In genomic region chr1:35788139-35788538, GRCh38 we compare ENCODE assay signal across 31 cellular contexts.
"Had no signal": no experiment of that assay in that cellular context is flagged by ENCODE, and none has a peak within 500 bp of the region (broad histone marks: within the 10 kb centered on the region; RNA-seq: fewer than 3 reads in every experiment).

No MANE protein-coding gene starts in this region.

- H3K4me3 Mint-ChIP-seq: natural killer cell; nephron; neural progenitor cell; stimulated activated memory B cell treated with anti-CD40 and anti-IgM and Interleukin-4, amounts not matched to agents 10 μg/mL and 1 μg/mL and 100 μg/mL, for 72 hours; stimulated activated naive CD8-positive, alpha-beta T cell treated with anti-CD3 and anti-CD28 coated beads, Interleukin-15, amount 100 ng/mL, for 72 hours; type B pancreatic cell had no signal

- H3K4me1 Mint-ChIP-seq: natural killer cell; nephron; neural progenitor cell; stimulated activated memory B cell treated with anti-CD40 and anti-IgM and Interleukin-4, amounts not matched to agents 10 μg/mL and 1 μg/mL and 100 μg/mL, for 72 hours; stimulated activated naive CD8-positive, alpha-beta T cell treated with anti-CD3 and anti-CD28 coated beads, Interleukin-15, amount 100 ng/mL, for 72 hours had no signal

- H2AFZ ChIP-seq: neural progenitor cell, parathyroid adenoma had no signal

- H3K4me2 ChIP-seq: neural progenitor cell, smooth muscle cell had no signal

- H3K4me3 ChIP-seq: neural progenitor cell, ovary, psoas muscle, right lobe of liver, skin epidermis, smooth muscle cell, spleen, suprapubic skin, testis, tibial artery, transverse colon, upper lobe of right lung, uterus had no signal

- H3K9ac ChIP-seq: neural progenitor cell, parathyroid adenoma had no signal

- H3K4me1 ChIP-seq: neural progenitor cell, parathyroid adenoma, psoas muscle, right lobe of liver, spleen, suprapubic skin, testis, tibial artery, transverse colon, upper lobe of right lung, uterus had no signal

- H3K9me3 Mint-ChIP-seq: natural killer cell; neural progenitor cell; stimulated activated naive CD8-positive, alpha-beta T cell treated with anti-CD3 and anti-CD28 coated beads, Interleukin-15, amount 100 ng/mL, for 72 hours; type B pancreatic cell had no signal

- H3K27me3 Mint-ChIP-seq: progenitor cell of endocrine pancreas; stimulated activated memory B cell treated with anti-CD40 and anti-IgM and Interleukin-4, amounts not matched to agents 10 μg/mL and 1 μg/mL and 100 μg/mL, for 72 hours; stimulated activated naive CD8-positive, alpha-beta T cell treated with anti-CD3 and anti-CD28 coated beads, Interleukin-15, amount 100 ng/mL, for 72 hours; type B pancreatic cell had no signal

- H3K27me3 ChIP-seq: neural progenitor cell, ovary, right lobe of liver, spleen, suprapubic skin, testis, transverse colon, upper lobe of right lung, uterus had no signal

- H3K27ac Mint-ChIP-seq: natural killer cell; nephron; neural progenitor cell; progenitor cell of endocrine pancreas; stimulated activated memory B cell treated with anti-CD40 and anti-IgM and Interleukin-4, amounts not matched to agents 10 μg/mL and 1 μg/mL and 100 μg/mL, for 72 hours; type B pancreatic cell had no signal

- ATAC-seq: natural killer cell; psoas muscle; right cardiac atrium; right lobe of liver; stimulated activated memory B cell treated with anti-CD40 and anti-IgM and Interleukin-4, amounts not matched to agents 10 μg/mL and 1 μg/mL and 100 μg/mL, for 72 hours; stimulated activated naive CD8-positive, alpha-beta T cell treated with anti-CD3 and anti-CD28 coated beads, Interleukin-15, amount 100 ng/mL, for 72 hours; stimulated activated naive CD8-positive, alpha-beta T cell treated with anti-CD3 and anti-CD28 coated beads, Interleukin-15, Interleukin-2, amounts not matched to agents 100 U/mL and 50 U/mL, for 24 hours; upper lobe of right lung had no signal

- H3K27ac ChIP-seq: neural progenitor cell, ovary, parathyroid adenoma, psoas muscle, right lobe of liver, skin epidermis, spleen, suprapubic skin, testis, tibial artery, transverse colon, upper lobe of right lung, uterus had no signal

- DNase-seq: natural killer cell; occipital lobe; ovary; posterior cingulate gyrus; psoas muscle; right cardiac atrium; right lobe of liver; spleen; stimulated activated CD4-positive, alpha-beta T cell treated with anti-CD3 and anti-CD28 coated beads, Interleukin-12 subunit alpha, Interleukin-12 subunit beta, amount 100 ng/mL, for 4 hours; stimulated activated CD4-positive, alpha-beta T cell treated with anti-CD3 and anti-CD28 coated beads, Interleukin-1b, Interleukin-23, amount 100 ng/mL, for 48 hours; stimulated activated CD4-positive, alpha-beta T cell treated with anti-CD3 and anti-CD28 coated beads, Interleukin-4, amount 100 ng/mL, for 1 hour; stimulated activated CD4-positive, alpha-beta T cell treated with anti-CD3 and anti-CD28 coated beads, Interleukin-4, amount 100 ng/mL, for 4 hours; stimulated activated CD8-positive, alpha-beta memory T cell treated with anti-CD3 and anti-CD28 coated beads, Interleukin-4, amount 100 ng/mL, for 48 hours; stimulated activated naive CD4-positive, alpha-beta T cell; stimulated activated naive CD8-positive, alpha-beta T cell treated with anti-CD3 and anti-CD28 coated beads, Interleukin-15, amount 100 ng/mL, for 72 hours; stimulated activated naive CD8-positive, alpha-beta T cell treated with anti-CD3 and anti-CD28 coated beads, Interleukin-15, Interleukin-2, amounts not matched to agents 100 U/mL and 50 U/mL, for 24 hours; substantia nigra; testis; tibial artery; transverse colon; upper lobe of right lung; uterus had no signal

- H3K9me3 ChIP-seq: ovary, psoas muscle, right lobe of liver, spleen, suprapubic skin, testis, tibial artery, transverse colon, upper lobe of right lung, uterus had no signal

- H3K79me2 ChIP-seq: parathyroid adenoma had no signal

- H3K36me3 ChIP-seq: neural progenitor cell, ovary, right lobe of liver, spleen, suprapubic skin, tibial artery, transverse colon, upper lobe of right lung, uterus had no signal

- H3K36me3 Mint-ChIP-seq: natural killer cell; neural progenitor cell; stimulated activated memory B cell treated with anti-CD40 and anti-IgM and Interleukin-4, amounts not matched to agents 10 μg/mL and 1 μg/mL and 100 μg/mL, for 72 hours; type B pancreatic cell had no signal
